ENCODE assay signal across 37 cellular contexts in the genomic region with DNA sequence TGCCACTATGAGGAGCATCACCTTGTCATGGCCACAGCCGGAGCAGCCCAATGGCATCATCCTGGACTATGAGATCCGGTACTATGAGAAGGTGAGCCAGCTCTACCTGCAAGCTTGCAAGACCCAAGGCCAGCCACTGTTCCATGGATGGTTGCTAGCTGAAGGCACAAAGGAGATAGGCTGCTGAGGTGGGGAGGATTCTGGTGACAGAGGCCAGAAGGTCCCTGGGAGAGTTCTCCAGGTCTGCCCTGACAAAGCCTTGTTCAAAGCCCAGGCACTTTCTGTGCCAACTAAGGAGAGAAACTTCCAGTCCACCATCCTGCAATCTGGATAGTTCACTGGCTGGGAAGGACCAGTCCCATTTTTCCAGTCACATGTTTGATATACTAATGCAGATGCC.
DNase-seq lines count a peak whose midpoint lies in the region; ATAC-seq, FAIRE-seq and TF ChIP-seq lines count a peak whose summit lies in the region.
"Had no signal": no experiment of that assay in that cellular context is flagged by ENCODE, and none has a peak within 500 bp of the region (broad histone marks: within the 10 kb centered on the region; RNA-seq: fewer than 3 reads in every experiment).

No MANE protein-coding gene starts in this region.

- no peaks in the 10 kb centered on the region for H3K79me1 ChIP-seq in H9 (ENCODE audit: insufficient read depth, low read depth, low read length, poor library complexity, severe bottlenecking)

- no peak overlapping the region for H3K23ac ChIP-seq in H9 (ENCODE audit: insufficient read length, low read depth, low read length)

- POLR2A ChIA-PET in HepG2 (lab: Yijun Ruan, JAX) = no interaction called here

- TF ChIP-seq RAD21 in liver (IDR thresholded peaks at IDR 0.05) (no peak), HepG2 (CRISPR knock-in tag; IDR thresholded peaks at IDR 0.05) (no peak)

- CTCF ChIA-PET in HepG2 (lab: Yijun Ruan, JAX; ENCODE audit: low intra/inter-chr PET ratio, low total read pairs) = no interaction called here

- H3K27me3 Mint-ChIP-seq in H9 (ENCODE audit: low read depth) (no peaks in the 10 kb centered on the region; the same call in 1 of the 2 replicates), nephron progenitor cell (ENCODE audit: low read depth, poor library complexity) (peaks cover 30% of the 10 kb centered on the region)
- H3K27me3 Mint-ChIP-seq in stimulated activated naive B cell treated with anti-CD40 and anti-IgM and Interleukin-4, amounts not matched to agents 10 μg/mL and 1 μg/mL and 100 μg/mL, for 72 hours = no peaks in the 10 kb centered on the region
- H3K27me3 Mint-ChIP-seq: B cell; CD4-positive, alpha-beta memory T cell; CD4-positive, alpha-beta T cell had no signal

- H4K20me1 ChIP-seq in HepG2 (ENCODE audit: insufficient read depth, low read length) = no peaks in the 10 kb centered on the region
- H4K20me1 ChIP-seq in H9 (ENCODE audit: control insufficient read depth, insufficient read depth, insufficient read length) = no peaks in the 10 kb centered on the region
- H4K20me1 ChIP-seq: BLaER1; BLaER1 treated with 17β-estradiol and CSF1 and Interleukin-3, amounts not matched to agents 10 nM and 100 nM had no signal

- H3K9me3 ChIP-seq in liver (ENCODE audit: control insufficient read depth in 4 of 4, low read length in 3 of 4) (no peaks in the 10 kb centered on the region), HepG2 (ENCODE audit: low read length) (no peaks in the 10 kb centered on the region), H9 (ENCODE audit: control insufficient read depth, low read depth, low read length) (no peaks in the 10 kb centered on the region)
- H3K9me3 ChIP-seq: A549, BE2C, BLaER1, Caco-2 had no signal

- in situ Hi-C loops in HepG2 (cut with HindIII; ENCODE audit: extremely low pct_ligation_motif_present, low pct_unique_long_range_greater_than_20kb) = no loop called here

- no peak overlapping the region for H2BK20ac ChIP-seq in H9 (ENCODE audit: low read depth, low read length, poor library complexity, severe bottlenecking)

- H3K27me3 ChIP-seq in liver (ENCODE audit: control insufficient read depth in 4 of 4, insufficient read depth in 4 of 4, low read length in 3 of 4) = no peaks in the 10 kb centered on the region
- no peaks in the 10 kb centered on the region for H3K27me3 ChIP-seq in HepG2 (ENCODE audit: control insufficient read depth in 1 of 2, insufficient read depth in 2 of 2, low read length in 2 of 2)
- H3K27me3 ChIP-seq in H9 (ENCODE audit: insufficient read depth, low read length) = no peaks in the 10 kb centered on the region
- H3K27me3 ChIP-seq: BE2C; BLaER1; BLaER1 treated with 17β-estradiol and CSF1 and Interleukin-3, amounts not matched to agents 10 nM and 100 nM had no signal

- intact Hi-C loops in HepG2 (cut with micrococcal nuclease; ENCODE audit: unreplicated experiment) = no loop called here

- H3K4me3 Mint-ChIP-seq in H9 (no peak overlapping the region), nephron progenitor cell (no peak overlapping the region)
- no peak overlapping the region for H3K4me3 Mint-ChIP-seq in stimulated activated naive B cell treated with anti-CD40 and anti-IgM and Interleukin-4, amounts not matched to agents 10 μg/mL and 1 μg/mL and 100 μg/mL, for 72 hours
- H3K4me3 Mint-ChIP-seq: B cell; CD14-positive monocyte; CD4-positive, alpha-beta memory T cell; CD4-positive, alpha-beta T cell; CD4-positive, CD25-positive, alpha-beta regulatory T cell; CD8-positive, alpha-beta memory T cell; CD8-positive, alpha-beta T cell had no signal

- H3K4ac ChIP-seq in H9 (ENCODE audit: low read depth, low read length) = no peak overlapping the region

- H3K9ac ChIP-seq in liver (ENCODE audit: low read depth in 1 of 2, low read length in 2 of 2) (no peak overlapping the region), HepG2 (ENCODE audit: insufficient read depth, low read depth, low read length) (no peak overlapping the region), H9 (ENCODE audit: extremely low read depth, insufficient read length, low read length) (no peak overlapping the region)
- H3K9ac ChIP-seq: BLaER1; BLaER1 treated with 17β-estradiol and CSF1 and Interleukin-3, amounts not matched to agents 10 nM and 100 nM had no signal

- WGBS in liver = 87% methylated on average over 2 of the region's 2 CpGs
- WGBS in HepG2 (ENCODE audit: low lambda C conversion rate) = 0% methylated on average over 2 of the region's 2 CpGs
- no CpG with 5 or more reads among the region's 2 CpGs for WGBS in H9 (ENCODE audit: extremely low coverage, insufficient read length, low lambda C conversion rate)

- H3K9me3 Mint-ChIP-seq in H9 = no peaks in the 10 kb centered on the region
- H3K9me3 Mint-ChIP-seq in nephron progenitor cell = peaks cover 2% of the 10 kb centered on the region
- peaks cover 0 to 4% of the 10 kb centered on the region in 2 donors for H3K9me3 Mint-ChIP-seq in stimulated activated naive B cell treated with anti-CD40 and anti-IgM and Interleukin-4, amounts not matched to agents 10 μg/mL and 1 μg/mL and 100 μg/mL, for 72 hours
- H3K9me3 Mint-ChIP-seq: CD8-positive, alpha-beta T cell had no signal

- no peaks in the 10 kb centered on the region for H3K79me2 ChIP-seq in HepG2 (ENCODE audit: insufficient read depth, low read length)
- no peaks in the 10 kb centered on the region for H3K79me2 ChIP-seq in H9 (ENCODE audit: insufficient read depth, low read length)

- TF ChIP-seq EP300 in HepG2 (IDR thresholded peaks at IDR 0.05; ENCODE audit: low read depth in 2 of 2, low read length in 2 of 2) = no peak
- no peak for TF ChIP-seq EP300 in HepG2 (CRISPR knock-in tag; IDR thresholded peaks at IDR 0.05; ENCODE audit: borderline replicate concordance)

- H3K23me2 ChIP-seq in H9 (ENCODE audit: insufficient read length, low read depth, low read length, poor library complexity, severe bottlenecking) = no peaks in the 10 kb centered on the region

- H4K5ac ChIP-seq in H9 (ENCODE audit: insufficient read length, low read depth, low read length) = no peak overlapping the region

- no peak overlapping the region for H3K56ac ChIP-seq in H9 (ENCODE audit: insufficient read length, low read depth, low read length)

- H3K18ac ChIP-seq in H9 (ENCODE audit: insufficient read length, low read depth, low read length) = no peak overlapping the region

- TF ChIP-seq POLR2A in HepG2 (IDR thresholded peaks at IDR 0.05; ENCODE audit: insufficient read depth in 1 of 2, low read depth in 2 of 2, low read length in 2 of 2) = no peak

- TF ChIP-seq CTCF in liver (IDR thresholded peaks at IDR 0.05; ENCODE audit: low read depth, low read length, missing input control) (no peak), HepG2 (CRISPR knock-in tag; IDR thresholded peaks at IDR 0.05) (no peak), H9 (conservative IDR thresholded peaks at IDR 0.05) (no peak), nephron progenitor cell (IDR thresholded peaks at IDR 0.05) (no peak), omental fat pad (IDR thresholded peaks at IDR 0.05) (no peak)

- H3K4me1 ChIP-seq in liver (ENCODE audit: control insufficient read depth in 4 of 4, insufficient read depth in 4 of 4, low read length in 3 of 4) (peaks cover 18 to 59% (median 28%) of the 10 kb centered on the region in 4 donors), HepG2 (ENCODE audit: insufficient read depth, low read length) (no peaks in the 10 kb centered on the region), H9 (ENCODE audit: insufficient read depth, low read length) (no peaks in the 10 kb centered on the region)
- H3K4me1 ChIP-seq: A549; BE2C; BLaER1; BLaER1 treated with 17β-estradiol and CSF1 and Interleukin-3, amounts not matched to agents 10 nM and 100 nM; Caco-2 had no signal

- FAIRE-seq in HepG2 (lab: Jason Lieb, UNC) = no peak
- FAIRE-seq: A204.1, A549, D721Med had no signal

- H3K14ac ChIP-seq in H9 (ENCODE audit: insufficient read depth, low read length) = no peak overlapping the region; the same call in 1 of the 2 replicates

- no peak overlapping the region for H2AK5ac ChIP-seq in H9 (ENCODE audit: insufficient read length, low read length)

- H2BK120ac ChIP-seq in H9 (ENCODE audit: low read depth, low read length, poor library complexity, severe bottlenecking) = no peak overlapping the region

- no peaks in the 10 kb centered on the region for H3K36me3 ChIP-seq in liver (ENCODE audit: control insufficient read depth in 4 of 4, insufficient read depth in 3 of 4, low read depth in 1 of 4, low read length in 3 of 4)
- no peaks in the 10 kb centered on the region for H3K36me3 ChIP-seq in HepG2 (replicated peaks in 1 of 2; ENCODE audit: control insufficient read depth in 1 of 2, insufficient read depth in 2 of 2, low read length in 2 of 2)
- H3K36me3 ChIP-seq: BE2C; BLaER1; BLaER1 treated with 17β-estradiol and CSF1 and Interleukin-3, amounts not matched to agents 10 nM and 100 nM had no signal

- no peaks in the 10 kb centered on the region for H3K4me1 Mint-ChIP-seq in H9
- peaks cover 52% of the 10 kb centered on the region for H3K4me1 Mint-ChIP-seq in nephron progenitor cell
- H3K4me1 Mint-ChIP-seq in stimulated activated naive B cell treated with anti-CD40 and anti-IgM and Interleukin-4, amounts not matched to agents 10 μg/mL and 1 μg/mL and 100 μg/mL, for 72 hours = no peaks in the 10 kb centered on the region
- H3K4me1 Mint-ChIP-seq: B cell; CD4-positive, alpha-beta memory T cell; CD4-positive, CD25-positive, alpha-beta regulatory T cell; CD8-positive, alpha-beta memory T cell had no signal

- no peak overlapping the region for H3T11ph ChIP-seq in H9 (ENCODE audit: low read length)

- H3K4me3 ChIP-seq in liver (ENCODE audit: low read depth in 1 of 3, low read length in 3 of 3) = no peak overlapping the region
- H3K4me3 ChIP-seq in HepG2 (replicated peaks in 1 of 3; ENCODE audit: insufficient read depth in 1 of 3, low read depth in 2 of 3, low read length in 3 of 3) = no peak overlapping the region
- H3K4me3 ChIP-seq: A549; BLaER1; BLaER1 treated with 17β-estradiol and CSF1 and Interleukin-3, amounts not matched to agents 10 nM and 100 nM had no signal

- no peak overlapping the region for H2BK15ac ChIP-seq in H9 (ENCODE audit: low read depth, low read length)

- ATAC-seq in HepG2 (no peak), left lobe of liver (peak; percentile 45), omental fat pad (ENCODE audit: low FRiP score) (no peak)
- no peak for ATAC-seq in stimulated activated naive B cell treated with anti-CD40 and anti-IgM and Interleukin-4, amounts not matched to agents 10 μg/mL and 1 μg/mL and 100 μg/mL, for 72 hours (replicated peaks)
- ATAC-seq: A549; CD8-positive, alpha-beta T cell had no signal

- no peak overlapping the region for H3K4me2 ChIP-seq in HepG2 (ENCODE audit: low read depth, low read length)
- H3K4me2 ChIP-seq in H9 (ENCODE audit: insufficient read depth, insufficient read length, low read length) = no peak overlapping the region
- H3K4me2 ChIP-seq: A549; BLaER1; BLaER1 treated with 17β-estradiol and CSF1 and Interleukin-3, amounts not matched to agents 10 nM and 100 nM had no signal

- H3K36me3 Mint-ChIP-seq in H9 (ENCODE audit: insufficient read depth in 1 of 3, low read depth in 3 of 3) (no peaks in the 10 kb centered on the region), nephron progenitor cell (ENCODE audit: low read depth) (no peaks in the 10 kb centered on the region)
- no peaks in the 10 kb centered on the region for H3K36me3 Mint-ChIP-seq in stimulated activated naive B cell treated with anti-CD40 and anti-IgM and Interleukin-4, amounts not matched to agents 10 μg/mL and 1 μg/mL and 100 μg/mL, for 72 hours
- H3K36me3 Mint-ChIP-seq: CD14-positive monocyte; CD4-positive, alpha-beta memory T cell; CD4-positive, CD25-positive, alpha-beta regulatory T cell; CD8-positive, alpha-beta memory T cell; CD8-positive, alpha-beta T cell had no signal

- H3K27ac Mint-ChIP-seq in H9 (no peak overlapping the region), nephron progenitor cell (peak overlapping the region; percentile 49)
- no peak overlapping the region for H3K27ac Mint-ChIP-seq in stimulated activated naive B cell treated with anti-CD40 and anti-IgM and Interleukin-4, amounts not matched to agents 10 μg/mL and 1 μg/mL and 100 μg/mL, for 72 hours
- H3K27ac Mint-ChIP-seq: B cell; CD14-positive monocyte; CD4-positive, alpha-beta memory T cell; CD4-positive, alpha-beta T cell; CD4-positive, CD25-positive, alpha-beta regulatory T cell; CD8-positive, alpha-beta T cell had no signal

- H2BK5ac ChIP-seq in H9 (ENCODE audit: insufficient read length, low read length) = no peak overlapping the region

- H4K91ac ChIP-seq in H9 (ENCODE audit: insufficient read length, low read depth, low read length) = no peak overlapping the region

- no peak for DNase-seq in HepG2 (ENCODE audit: low spot score)
- no peak for DNase-seq in H9
- peak; percentile 68 for DNase-seq in left lobe of liver (ENCODE audit: low spot score)
- no peak for DNase-seq in nephron progenitor cell
- no peak for DNase-seq in RKO (ENCODE audit: low spot score)
- no peak for DNase-seq in stimulated activated naive B cell treated with anti-CD40 and anti-IgM and Interleukin-4, amounts not matched to agents 10 μg/mL and 1 μg/mL and 100 μg/mL, for 72 hours
- DNase-seq in omental fat pad (ENCODE audit: low spot score) = no peak
- DNase-seq: 8988T; ACHN; AML-193; BE2C; C1 segment of cervical spinal cord; Caco-2; Calu3; CD4-positive, alpha-beta memory T cell; CD4-positive, alpha-beta T cell; CD4-positive, CD25-positive, alpha-beta regulatory T cell; CD8-positive, alpha-beta memory T cell; CD8-positive, alpha-beta T cell; COR-L47; DMS 273 treated with DMSO at 0.1 percent for 48 hours; DMS153; DMS53; DMS79; DMS79 treated with DMSO at 0.1 percent for 48 hours; DND-41; EL had no signal

- H3K27ac ChIP-seq in liver (ENCODE audit: low read depth in 1 of 2, low read length in 2 of 2) (peak overlapping the region in 1 of 2 donors; percentile 11), HepG2 (ENCODE audit: extremely low read length, insufficient read depth, low read length) (no peak overlapping the region), H9 (ENCODE audit: insufficient read length, low read depth, low read length) (no peak overlapping the region)
- H3K27ac ChIP-seq: 22Rv1; A549; BLaER1; BLaER1 treated with 17β-estradiol and CSF1 and Interleukin-3, amounts not matched to agents 10 nM and 100 nM; C4-2B had no signal

- H4K8ac ChIP-seq in H9 (replicated peaks; ENCODE audit: insufficient read length, low read depth, low read length) = peak overlapping the region; percentile 24

- H2BK12ac ChIP-seq in H9 (ENCODE audit: insufficient read length, low read depth, low read length) = no peak overlapping the region

- no peak overlapping the region for H2AFZ ChIP-seq in HepG2 (ENCODE audit: low read length)
- H2AFZ ChIP-seq in H9 (ENCODE audit: low read length) = no peak overlapping the region

- no TSS peak for BruUV-seq in HepG2 (replicated peaks; lab: Mats Ljungman, UMichigan)
